In genomic region chr2:218908721-218909619, GRCh38 we compare ENCODE assay signal across 8 cellular contexts. TPM values are rescaled to one million over a fixed set of nuclear protein-coding genes. Genes with fewer than 3 reads are reported as not detected.
A peak's percentile ranks its signal among the peaks of the same experiment; 100 is the strongest.
DNase-seq lines count a peak whose midpoint lies in the region; ATAC-seq and TF ChIP-seq lines count a peak whose summit lies in the region.

No MANE protein-coding gene starts in this region.

- no peaks in the 10 kb centered on the region for H3K79me2 ChIP-seq in DND-41 (ENCODE audit: insufficient read depth, low read length)

- no peaks in the 10 kb centered on the region for H3K36me3 ChIP-seq in DND-41 (ENCODE audit: insufficient read depth, low read length)

- no peak overlapping the region for H3K4me2 ChIP-seq in DND-41 (ENCODE audit: insufficient read depth, low read length)

- peak; percentile 90 for TF ChIP-seq POLR2A in Raji (IDR thresholded peaks at IDR 0.05; ENCODE audit: insufficient read depth, low read depth, low read length)

- H3K27ac ChIP-seq in DND-41 (ENCODE audit: low read length) = no peak overlapping the region
- H3K27ac ChIP-seq in substantia nigra (ENCODE audit: low read depth, low read length, poor library complexity, severe bottlenecking) = no peak overlapping the region

- H3K4me3 ChIP-seq in DND-41 (ENCODE audit: low read depth in 1 of 2, low read length in 2 of 2) = no peak overlapping the region

- TF ChIP-seq CTCF in DND-41 (IDR thresholded peaks at IDR 0.05; ENCODE audit: borderline replicate concordance, extremely low read depth, low read length, poor library complexity, severe bottlenecking) = no peak

- no peak overlapping the region for H2AFZ ChIP-seq in DND-41 (ENCODE audit: low read depth, low read length)

- no peaks in the 10 kb centered on the region for H3K4me1 ChIP-seq in DND-41 (ENCODE audit: insufficient read depth, low read length)

- no peaks in the 10 kb centered on the region for H4K20me1 ChIP-seq in DND-41 (ENCODE audit: insufficient read depth, low read length)

- no peak for DNase-seq in DND-41
- DNase-seq in LoVo (ENCODE audit: low spot score) = peak; percentile 98
- DNase-seq in activated naive CD4-positive, alpha-beta T cell (lab: John Stamatoyannopoulos, UW) = peak; percentile 65 to 80 (median 74)
- DNase-seq in glomerular endothelial cell (ENCODE audit: extremely low read depth, low read depth, low spot score) = peak; percentile 12
- peak in 51 of 56 donors; percentile 12 to 87 (median 60) for DNase-seq in nucleus accumbens (lab: John Stamatoyannopoulos, UW)
- peak in 39 of 49 donors; percentile 10 to 82 (median 52) for DNase-seq in substantia nigra (lab: John Stamatoyannopoulos, UW)

- ATAC-seq in DND-41 (ENCODE audit: insufficient read depth, low read depth) (0 out of 3 replicates have a peak, but pooled peaks have one; percentile 33), GM21723 (IDR thresholded peaks at IDR 0.05; ENCODE audit: unreplicated experiment) (peak; percentile 95)

- no peak overlapping the region for H3K9ac ChIP-seq in DND-41 (ENCODE audit: low read depth, low read length)

- no peaks in the 10 kb centered on the region for H3K9me3 ChIP-seq in DND-41 (ENCODE audit: insufficient read depth, low read length, severe bottlenecking)

- H3K27me3 ChIP-seq in DND-41 (ENCODE audit: insufficient read depth, low read length, poor library complexity) = peaks cover 17% of the 10 kb centered on the region

RNA-seq across cellular contexts. Expression of gene WNT10A, which starts 28.3 kb away (rescaled TPM):
- total RNA-seq in glomerular endothelial cell = not detected in 2 replicates

RNA-seq across cellular contexts. Expression of gene WNT6, which starts 49.4 kb away (rescaled TPM):
- not detected in 2 replicates for total RNA-seq in glomerular endothelial cell

RNA-seq across cellular contexts. Expression of gene CDK5R2, which starts 50.5 kb away (rescaled TPM):
- not detected in 2 replicates for total RNA-seq in glomerular endothelial cell
